Comparison of ENCODE assay signal across 2 cellular contexts in genomic region chr19:991932-992669, GRCh38.
A peak's percentile ranks its signal among the peaks of the same experiment; 100 is the strongest.
TF ChIP-seq lines count a peak whose summit lies in the region.

No MANE protein-coding gene starts in this region.

TF ChIP-seq in GM23338, 12 proteins besides CTCF, POLR2A, EP300 and RAD21:
- TF ChIP-seq ZNF114 (CRISPR knock-in tag; IDR thresholded peaks at IDR 0.05): no peak
- TF ChIP-seq ZNF462 (CRISPR knock-in tag; IDR thresholded peaks at IDR 0.05): no peak
- TF ChIP-seq EZH2 (IDR thresholded peaks at IDR 0.05; ENCODE audit: low read depth, unreplicated experiment): no peak
- no peak for TF ChIP-seq POLR2AphosphoS5 (IDR thresholded peaks at IDR 0.05; ENCODE audit: low read depth)
- no peak for TF ChIP-seq EZH2phosphoT487 (IDR thresholded peaks at IDR 0.05; ENCODE audit: unreplicated experiment)
- no peak for TF ChIP-seq CREB1 (CRISPR knock-in tag; IDR thresholded peaks at IDR 0.05; ENCODE audit: low read depth)
- TF ChIP-seq NANOG (IDR thresholded peaks at IDR 0.05; ENCODE audit: borderline replicate concordance): no peak
- TF ChIP-seq, protein P1, sequence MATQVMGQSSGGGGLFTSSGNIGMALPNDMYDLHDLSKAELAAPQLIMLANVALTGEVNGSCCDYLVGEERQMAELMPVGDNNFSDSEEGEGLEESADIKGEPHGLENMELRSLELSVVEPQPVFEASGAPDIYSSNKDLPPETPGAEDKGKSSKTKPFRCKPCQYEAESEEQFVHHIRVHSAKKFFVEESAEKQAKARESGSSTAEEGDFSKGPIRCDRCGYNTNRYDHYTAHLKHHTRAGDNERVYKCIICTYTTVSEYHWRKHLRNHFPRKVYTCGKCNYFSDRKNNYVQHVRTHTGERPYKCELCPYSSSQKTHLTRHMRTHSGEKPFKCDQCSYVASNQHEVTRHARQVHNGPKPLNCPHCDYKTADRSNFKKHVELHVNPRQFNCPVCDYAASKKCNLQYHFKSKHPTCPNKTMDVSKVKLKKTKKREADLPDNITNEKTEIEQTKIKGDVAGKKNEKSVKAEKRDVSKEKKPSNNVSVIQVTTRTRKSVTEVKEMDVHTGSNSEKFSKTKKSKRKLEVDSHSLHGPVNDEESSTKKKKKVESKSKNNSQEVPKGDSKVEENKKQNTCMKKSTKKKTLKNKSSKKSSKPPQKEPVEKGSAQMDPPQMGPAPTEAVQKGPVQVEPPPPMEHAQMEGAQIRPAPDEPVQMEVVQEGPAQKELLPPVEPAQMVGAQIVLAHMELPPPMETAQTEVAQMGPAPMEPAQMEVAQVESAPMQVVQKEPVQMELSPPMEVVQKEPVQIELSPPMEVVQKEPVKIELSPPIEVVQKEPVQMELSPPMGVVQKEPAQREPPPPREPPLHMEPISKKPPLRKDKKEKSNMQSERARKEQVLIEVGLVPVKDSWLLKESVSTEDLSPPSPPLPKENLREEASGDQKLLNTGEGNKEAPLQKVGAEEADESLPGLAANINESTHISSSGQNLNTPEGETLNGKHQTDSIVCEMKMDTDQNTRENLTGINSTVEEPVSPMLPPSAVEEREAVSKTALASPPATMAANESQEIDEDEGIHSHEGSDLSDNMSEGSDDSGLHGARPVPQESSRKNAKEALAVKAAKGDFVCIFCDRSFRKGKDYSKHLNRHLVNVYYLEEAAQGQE (IDR thresholded peaks at IDR 0.05; ENCODE audit: unreplicated experiment): no peak
- TF ChIP-seq ZNF331 (CRISPR knock-in tag; IDR thresholded peaks at IDR 0.05; ENCODE audit: low read depth): no peak
- no peak for TF ChIP-seq STAT1 (IDR thresholded peaks at IDR 0.05; ENCODE audit: unreplicated experiment)
- TF ChIP-seq JUNB (IDR thresholded peaks at IDR 0.05; ENCODE audit: unreplicated experiment): no peak
- TF ChIP-seq, protein P2, sequence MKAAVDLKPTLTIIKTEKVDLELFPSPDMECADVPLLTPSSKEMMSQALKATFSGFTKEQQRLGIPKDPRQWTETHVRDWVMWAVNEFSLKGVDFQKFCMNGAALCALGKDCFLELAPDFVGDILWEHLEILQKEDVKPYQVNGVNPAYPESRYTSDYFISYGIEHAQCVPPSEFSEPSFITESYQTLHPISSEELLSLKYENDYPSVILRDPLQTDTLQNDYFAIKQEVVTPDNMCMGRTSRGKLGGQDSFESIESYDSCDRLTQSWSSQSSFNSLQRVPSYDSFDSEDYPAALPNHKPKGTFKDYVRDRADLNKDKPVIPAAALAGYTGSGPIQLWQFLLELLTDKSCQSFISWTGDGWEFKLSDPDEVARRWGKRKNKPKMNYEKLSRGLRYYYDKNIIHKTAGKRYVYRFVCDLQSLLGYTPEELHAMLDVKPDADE (IDR thresholded peaks at IDR 0.05): no peak
TF ChIP-seq in GM23338: peak in this region for 0.

TF ChIP-seq in GM12878, 131 proteins besides CTCF, POLR2A, EP300 and RAD21:
- TF ChIP-seq ZBTB33 (IDR thresholded peaks at IDR 0.05) (peak; percentile 63; the same call in 1 of the 2 replicates), MLLT1 (IDR thresholded peaks at IDR 0.05) (no peak), NR2F1 (conservative IDR thresholded peaks at IDR 0.05) (0 out of 2 replicates have a peak, but pooled peaks have one; percentile 18), YY1 (IDR thresholded peaks at IDR 0.05; ENCODE audit: low read depth, low read length) (no peak)
